8 cellular contexts compared by ENCODE assay signal in genomic region chr1:235504122-235504493, GRCh38. TPM values are rescaled to one million over a fixed set of nuclear protein-coding genes. Genes with fewer than 3 reads are reported as not detected.
DNase-seq lines count a peak whose midpoint lies in the region; ATAC-seq and TF ChIP-seq lines count a peak whose summit lies in the region.

Gene B3GALNT2 (minus strand): TSS chr1:235504452. CDS start chr1:235504252, 200 bp downstream.

- no peaks in the 10 kb centered on the region for H3K9me3 ChIP-seq in colonic mucosa

- DNase-seq in LHCN-M2 (ENCODE audit: low read depth) (no peak), colonic mucosa (no peak), mesenteric fat pad (ENCODE audit: low spot score) (no peak), ureter (ENCODE audit: low spot score) (no peak), UCSD-AML1 (lab: John Stamatoyannopoulos, UW; ENCODE audit: unreplicated experiment) (no peak), GF-D8 (lab: John Stamatoyannopoulos, UW) (no peak)

- ATAC-seq in GM21786 (IDR thresholded peaks at IDR 0.05; ENCODE audit: unreplicated experiment), result peak; percentile 30

- peaks cover 3% of the 10 kb centered on the region for H3K4me1 ChIP-seq in colonic mucosa

- intact Hi-C loops in colonic mucosa (cut with DNase I), result no loop called here

- H3K4me3 ChIP-seq in colonic mucosa, result peak within 1 kb of the TSS; percentile 85

- H3K27ac ChIP-seq in colonic mucosa, result peak within 1 kb of the TSS; percentile 96

- H3K9ac ChIP-seq in colonic mucosa (ENCODE audit: low read depth in 2 of 2, low read length in 2 of 2), result peak within 1 kb of the TSS; percentile 91 to 93

- H3K27me3 ChIP-seq in colonic mucosa, result no peaks in the 10 kb centered on the region

- TF ChIP-seq POLR2A in GM15510 (IDR thresholded peaks at IDR 0.05; ENCODE audit: borderline replicate concordance, extremely low read depth, insufficient read length), result peak; percentile 63

- no peak for TF ChIP-seq CTCF in colonic mucosa (IDR thresholded peaks at IDR 0.05)

- no peaks in the 10 kb centered on the region for H3K36me3 ChIP-seq in colonic mucosa

RNA-seq across cellular contexts. Expression of gene B3GALNT2, which starts in this region (rescaled TPM):
- 30.3 and 31.1 TPM in 2 replicates for total RNA-seq in LHCN-M2 (2014; rRNA removed)
- polyA plus RNA-seq in LHCN-M2 (2012), result 6.8 TPM
- total RNA-seq in colonic mucosa, result 10 to 100 TPM; 17.7 to 24.9 TPM
- total RNA-seq in mesenteric fat pad, result 23.4 TPM
- 28.8 TPM for total RNA-seq in ureter
